In the genomic region with DNA sequence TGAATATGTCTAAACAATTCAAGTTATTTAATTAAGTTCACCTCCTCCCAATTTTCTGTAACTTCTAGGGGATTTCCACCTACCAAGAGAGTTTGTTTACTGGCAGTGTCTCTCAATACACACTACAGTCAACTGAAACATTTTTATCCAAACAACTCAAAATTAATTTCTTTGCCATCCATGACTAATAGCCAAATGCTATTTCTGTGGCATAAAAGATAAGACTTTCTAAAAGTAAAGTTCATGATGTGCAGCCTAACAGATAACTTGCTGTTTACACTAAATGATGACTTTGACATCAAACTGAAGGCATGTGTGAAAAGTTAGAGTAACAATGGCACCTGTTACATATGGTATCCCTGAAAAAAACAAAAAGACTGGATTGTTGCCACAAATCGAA, we compare ENCODE assay signal across 22 cellular contexts. TPM values are rescaled to one million over a fixed set of nuclear protein-coding genes. Genes with fewer than 3 reads are reported as not detected.
DNase-seq lines count a peak whose midpoint lies in the region; FAIRE-seq and TF ChIP-seq lines count a peak whose summit lies in the region.
"Had no signal": no experiment of that assay in that cellular context is flagged by ENCODE, and none has a peak within 500 bp of the region (broad histone marks: within the 10 kb centered on the region; RNA-seq: fewer than 3 reads in every experiment).

No MANE protein-coding gene starts in this region.

- DNase-seq in activated CD4-positive, alpha-beta T cell treated with anti-CD3 and anti-CD28 coated beads, Interleukin-2, amount 10 ng/mL, durations not matched to agents 24 days and 14 days = no peak
- DNase-seq in activated CD4-positive, alpha-beta T cell treated with anti-CD3 and anti-CD28 coated beads, Interleukin-2, amount 10 ng/mL, durations not matched to agents 7 days and 5 days = no peak
- DNase-seq in GM12891 (ENCODE audit: insufficient read length, low spot score) (no peak), DMS114 treated with DMSO at 0.1 percent for 48 hours (lab: John Stamatoyannopoulos, UW; ENCODE audit: unreplicated experiment) (no peak), transverse colon (no peak)
- DNase-seq: BE2C, EL, GF-D8, H7, HFFc6, KBM-7, NCI-H1105, NCI-H2029 treated with DMSO at 0.1 percent for 48 hours, NCI-H226, NCI-H510A treated with DMSO at 0.1 percent for 48 hours, NCI-H748 treated with DMSO at 0.1 percent for 48 hours, SIG-M5 had no signal

- TF ChIP-seq EP300 in transverse colon (IDR thresholded peaks at IDR 0.05; ENCODE audit: low read depth) = no peak

- H3K79me2 ChIP-seq in Loucy (ENCODE audit: insufficient read depth, low read length) = peaks cover 100% of the 10 kb centered on the region

- H3K9me3 Mint-ChIP-seq in activated CD4-positive, alpha-beta T cell treated with anti-CD3 and anti-CD28 coated beads, Interleukin-2, amount 10 ng/mL, durations not matched to agents 24 days and 14 days = no peaks in the 10 kb centered on the region
- H3K9me3 Mint-ChIP-seq in activated CD4-positive, alpha-beta T cell treated with anti-CD3 and anti-CD28 coated beads, Interleukin-2, amount 10 ng/mL, durations not matched to agents 7 days and 5 days = no peaks in the 10 kb centered on the region
- H3K9me3 Mint-ChIP-seq: HFFc6 had no signal

- peak overlapping the region; percentile 39 for H3K27ac Mint-ChIP-seq in activated CD4-positive, alpha-beta T cell treated with anti-CD3 and anti-CD28 coated beads, Interleukin-2, amount 10 ng/mL, durations not matched to agents 24 days and 14 days
- no peak overlapping the region for H3K27ac Mint-ChIP-seq in activated CD4-positive, alpha-beta T cell treated with anti-CD3 and anti-CD28 coated beads, Interleukin-2, amount 10 ng/mL, durations not matched to agents 7 days and 5 days
- H3K27ac Mint-ChIP-seq: HFFc6 had no signal

- H3K4me2 ChIP-seq in Loucy (ENCODE audit: low read depth, low read length, poor library complexity, severe bottlenecking) = peak overlapping the region; percentile 96

- H3K27me3 ChIP-seq in Loucy (ENCODE audit: insufficient read depth, low read length, poor library complexity, severe bottlenecking) = no peaks in the 10 kb centered on the region
- H3K27me3 ChIP-seq in transverse colon = no peaks in the 10 kb centered on the region
- H3K27me3 ChIP-seq: BE2C had no signal

- peaks cover 24% of the 10 kb centered on the region for H3K36me3 Mint-ChIP-seq in activated CD4-positive, alpha-beta T cell treated with anti-CD3 and anti-CD28 coated beads, Interleukin-2, amount 10 ng/mL, durations not matched to agents 24 days and 14 days (ENCODE audit: low read depth)
- H3K36me3 Mint-ChIP-seq in activated CD4-positive, alpha-beta T cell treated with anti-CD3 and anti-CD28 coated beads, Interleukin-2, amount 10 ng/mL, durations not matched to agents 7 days and 5 days (ENCODE audit: low read depth) = peaks cover 11% of the 10 kb centered on the region

- no peak overlapping the region for H3K9ac ChIP-seq in Loucy (ENCODE audit: low read depth, low read length, poor library complexity, severe bottlenecking)

- no peak overlapping the region for H3K27ac ChIP-seq in transverse colon
- H3K27ac ChIP-seq: HL-60 had no signal

- H3K9me2 ChIP-seq in Loucy (replicated peaks; ENCODE audit: low read depth, low read length) = no peaks in the 10 kb centered on the region

- FAIRE-seq in GM12891 (lab: Jason Lieb, UNC) (peak; percentile 13), colon (lab: Jason Lieb, UNC) (peak; percentile 94)
- FAIRE-seq: D721Med, HepG2 had no signal

- TF ChIP-seq POLR2A in GM12891 (IDR thresholded peaks at IDR 0.05; ENCODE audit: low read depth, low read length) (no peak), transverse colon (IDR thresholded peaks at IDR 0.05) (no peak)

- peaks cover 33% of the 10 kb centered on the region for H3K4me1 ChIP-seq in Loucy (ENCODE audit: insufficient read depth, low read length, poor library complexity, severe bottlenecking)
- peaks cover 0 to under 1% (median 0%) of the 10 kb centered on the region in 4 donors for H3K4me1 ChIP-seq in transverse colon
- H3K4me1 ChIP-seq: BE2C had no signal

- H3K4me3 ChIP-seq in Loucy (ENCODE audit: low read length, poor library complexity, severe bottlenecking) (peak overlapping the region; percentile 29), transverse colon (no peak overlapping the region)

- peaks cover 36% of the 10 kb centered on the region for H4K20me1 ChIP-seq in Loucy (ENCODE audit: insufficient read depth, low read length, poor library complexity, severe bottlenecking)

- H2AFZ ChIP-seq in Loucy (ENCODE audit: low read length) = no peak overlapping the region

- intact Hi-C loops in activated CD4-positive, alpha-beta T cell treated with anti-CD3 and anti-CD28 coated beads, Interleukin-2, amount 10 ng/mL, durations not matched to agents 24 days and 14 days (cut with micrococcal nuclease) = loop anchor here (1.0 to 10.0 kb wide), 2 partner anchors 8 to 213 kb away; partner anchors contain the start of gene TAB3
- intact Hi-C loops in transverse colon (cut with DNase I; ENCODE audit: low total_unique reads) = loop anchor here (5.0 kb wide), 1 partner anchor 219 kb away; no protein-coding TSS in a partner anchor

- H3K36me3 ChIP-seq in Loucy (ENCODE audit: insufficient read depth, low read length) = no peaks in the 10 kb centered on the region
- H3K36me3 ChIP-seq in transverse colon = no peaks in the 10 kb centered on the region
- H3K36me3 ChIP-seq: BE2C had no signal

- whole genome bisulfite sequencing in transverse colon (ENCODE audit: low coverage in 1 of 2), 2 donors = 85 to 100% methylated on average over 1 of the region's 1 CpG

- no peak overlapping the region for H3K4me3 Mint-ChIP-seq in activated CD4-positive, alpha-beta T cell treated with anti-CD3 and anti-CD28 coated beads, Interleukin-2, amount 10 ng/mL, durations not matched to agents 24 days and 14 days
- no peak overlapping the region for H3K4me3 Mint-ChIP-seq in activated CD4-positive, alpha-beta T cell treated with anti-CD3 and anti-CD28 coated beads, Interleukin-2, amount 10 ng/mL, durations not matched to agents 7 days and 5 days
- H3K4me3 Mint-ChIP-seq: HFFc6 had no signal

- POLR2A ChIA-PET in activated CD4-positive, alpha-beta T cell treated with anti-CD3 and anti-CD28 coated beads, Interleukin-2, amount 10 ng/mL, durations not matched to agents 7 days and 5 days (lab: Charles Lee) = no interaction called here

- TF ChIP-seq CTCF in Loucy (conservative IDR thresholded peaks at IDR 0.05; ENCODE audit: low read length) (no peak), transverse colon (IDR thresholded peaks at IDR 0.05) (no peak)

- H3K4me1 Mint-ChIP-seq in activated CD4-positive, alpha-beta T cell treated with anti-CD3 and anti-CD28 coated beads, Interleukin-2, amount 10 ng/mL, durations not matched to agents 24 days and 14 days = peaks cover 26% of the 10 kb centered on the region
- H3K4me1 Mint-ChIP-seq in activated CD4-positive, alpha-beta T cell treated with anti-CD3 and anti-CD28 coated beads, Interleukin-2, amount 10 ng/mL, durations not matched to agents 7 days and 5 days = peaks cover 27% of the 10 kb centered on the region

- H3K9me3 ChIP-seq in Loucy (ENCODE audit: insufficient read depth, low read depth, low read length) = no peaks in the 10 kb centered on the region
- H3K9me3 ChIP-seq in transverse colon = no peaks in the 10 kb centered on the region
- H3K9me3 ChIP-seq: BE2C had no signal

- CTCF ChIA-PET in activated CD4-positive, alpha-beta T cell treated with anti-CD3 and anti-CD28 coated beads, Interleukin-2, amount 10 ng/mL, durations not matched to agents 7 days and 5 days (lab: Charles Lee) = no interaction called here

- no peaks in the 10 kb centered on the region for H3K27me3 Mint-ChIP-seq in activated CD4-positive, alpha-beta T cell treated with anti-CD3 and anti-CD28 coated beads, Interleukin-2, amount 10 ng/mL, durations not matched to agents 24 days and 14 days
- no peaks in the 10 kb centered on the region for H3K27me3 Mint-ChIP-seq in activated CD4-positive, alpha-beta T cell treated with anti-CD3 and anti-CD28 coated beads, Interleukin-2, amount 10 ng/mL, durations not matched to agents 7 days and 5 days

- no peaks in the 10 kb centered on the region for H3F3A ChIP-seq in Loucy (ENCODE audit: low read depth)

- in situ Hi-C loops in transverse colon (cut with MboI; ENCODE audit: low pct_ligation_motif_present in 1 of 4, low pct_unique_long_range_greater_than_20kb in 1 of 4, low sequenced_read_pairs in 3 of 4) = no loop called here

TF ChIP-seq in GM12891, 5 proteins besides CTCF, POLR2A, EP300 and RAD21:
- TF ChIP-seq TAF1 (IDR thresholded peaks at IDR 0.05; ENCODE audit: low read depth, low read length) (no peak), POLR2AphosphoS5 (IDR thresholded peaks at IDR 0.05; ENCODE audit: low read depth, low read length) (no peak), POU2F2 (IDR thresholded peaks at IDR 0.05; ENCODE audit: low read depth, low read length) (no peak), PAX5 (IDR thresholded peaks at IDR 0.05; ENCODE audit: insufficient read depth, low read length, severe bottlenecking) (no peak), SPI1 (IDR thresholded peaks at IDR 0.05; ENCODE audit: low read depth, low read length) (no peak)
TF ChIP-seq in GM12891: peak in this region for 0.

RNA-seq across cellular contexts. Expression of gene TAB3, which starts 7.3 kb away (rescaled TPM):
- total RNA-seq in activated CD4-positive, alpha-beta T cell treated with anti-CD3 and anti-CD28 coated beads, Interleukin-2, amount 10 ng/mL, durations not matched to agents 24 days and 14 days = 21.9 and 23.7 TPM in 2 replicates
- 10 to 100 TPM; 16.8 to 20.7 TPM for total RNA-seq in activated CD4-positive, alpha-beta T cell treated with anti-CD3 and anti-CD28 coated beads, Interleukin-2, amount 10 ng/mL, durations not matched to agents 7 days and 5 days
- polyA plus RNA-seq in GM12891 (2012; ENCODE audit: low read depth, missing spikeins) = 8.4 TPM
- total RNA-seq in transverse colon = 10 to 100 TPM; 10.3 to 34.0 (median 30.6) TPM
